13 cellular contexts compared by ENCODE assay signal in the genomic region with DNA sequence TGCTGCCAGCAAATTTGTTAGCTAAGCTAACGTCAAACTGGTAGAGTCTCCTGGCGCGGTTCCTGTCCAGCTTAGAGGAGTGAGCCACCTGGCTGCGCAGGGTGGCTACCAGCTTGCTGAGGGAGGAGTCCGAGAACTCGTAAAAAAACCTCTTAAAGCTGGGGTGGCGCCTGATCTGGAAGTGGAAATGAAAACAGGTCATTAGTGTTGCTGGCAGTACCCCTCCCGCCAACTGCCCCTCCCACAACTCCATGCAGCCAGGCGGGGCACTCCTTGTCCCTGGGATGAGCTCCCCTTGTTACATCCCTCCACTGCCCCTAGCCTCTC. TPM values are rescaled to one million over a fixed set of nuclear protein-coding genes. Genes with fewer than 3 reads are reported as not detected.
DNase-seq lines count a peak whose midpoint lies in the region; ATAC-seq and TF ChIP-seq lines count a peak whose summit lies in the region.
"Had no signal": no experiment of that assay in that cellular context is flagged by ENCODE, and none has a peak within 500 bp of the region (broad histone marks: within the 10 kb centered on the region; RNA-seq: fewer than 3 reads in every experiment).

No MANE protein-coding gene starts in this region.

- H3K4me3 ChIP-seq in thyroid gland (replicated peaks in 1 of 3) = no peak overlapping the region
- H3K4me3 ChIP-seq: esophagus muscularis mucosa, psoas muscle had no signal

- no peak for TF ChIP-seq CTCF in thyroid gland (IDR thresholded peaks at IDR 0.05)

- DNase-seq in DMS79 (lab: John Stamatoyannopoulos, UW) (peak; percentile 77), NCI-H2029 (lab: John Stamatoyannopoulos, UW) (peak; percentile 99), NCI-H748 (lab: John Stamatoyannopoulos, UW; ENCODE audit: unreplicated experiment) (peak; percentile 99), left colon (peak; percentile 81 to 90), thyroid gland (no peak), kidney glomerular epithelial cell (lab: John Stamatoyannopoulos, UW) (no peak), hippocampal formation (lab: John Stamatoyannopoulos, UW) (no peak)
- DNase-seq: psoas muscle; stimulated activated CD4-positive, alpha-beta T cell treated with anti-CD3 and anti-CD28 coated beads, Interleukin-15, amount 100 ng/mL, for 24 hours had no signal

- ATAC-seq in left colon = peak; percentile 87
- no peak for ATAC-seq in HG03175 (IDR thresholded peaks at IDR 0.05; ENCODE audit: unreplicated experiment)
- ATAC-seq: psoas muscle had no signal

- no peaks in the 10 kb centered on the region for H3K27me3 ChIP-seq in thyroid gland
- H3K27me3 ChIP-seq: esophagus muscularis mucosa had no signal

- no peaks in the 10 kb centered on the region for H3K36me3 ChIP-seq in thyroid gland
- H3K36me3 ChIP-seq: esophagus muscularis mucosa had no signal

- no peaks in the 10 kb centered on the region for H3K4me1 ChIP-seq in thyroid gland
- H3K4me1 ChIP-seq: esophagus muscularis mucosa, psoas muscle had no signal

- no peak for TF ChIP-seq POLR2A in thyroid gland (IDR thresholded peaks at IDR 0.05)

- WGBS in thyroid gland, 2 donors = 77 to 83% methylated on average over 9 of the region's 9 CpGs

- intact Hi-C loops in left colon (cut with DNase I, micrococcal nuclease) = no loop called here
- intact Hi-C loops in thyroid gland (cut with DNase I) = no loop called here

- H3K9me3 ChIP-seq in thyroid gland = no peaks in the 10 kb centered on the region
- H3K9me3 ChIP-seq: esophagus muscularis mucosa, psoas muscle had no signal

- H3K27ac ChIP-seq in thyroid gland = no peak overlapping the region
- H3K27ac ChIP-seq: esophagus muscularis mucosa, psoas muscle had no signal

RNA-seq across cellular contexts. Expression of gene BNIP5, which starts 17.3 kb away (rescaled TPM):
- total RNA-seq in left colon (10 to 100 TPM; 11.4 to 14.4 TPM), thyroid gland (not detected)
- total RNA-seq: astrocyte, esophagus muscularis mucosa, LHCN-M2, psoas muscle had no signal

RNA-seq across cellular contexts. Expression of gene PNPLA1, which starts 49.5 kb away (rescaled TPM):
- under 1 TPM; 0.43 to 0.53 TPM for total RNA-seq in left colon
- under 1 TPM in 1 of 4 donors, not detected in 3; 0.11 TPM for total RNA-seq in thyroid gland
- total RNA-seq: astrocyte, LHCN-M2, psoas muscle had no signal

Comparison
In these comparisons a context has a peak if more than half of its experiments do, and no peak if none do; other contexts are left out.
1. DNase-seq: peak in DMS79 (single experiment), NCI-H2029 (single experiment), NCI-H748 (single experiment) and left colon (2 of 2); none in thyroid gland (0 of 2), kidney glomerular epithelial cell (single experiment) and hippocampal formation (0 of 2).
2. RNA of gene BNIP5, which starts 17.3 kb away (total RNA-seq): 11.4 to 14.4 TPM in left colon; not detected in thyroid gland; every median in the first group is over 10 times any median in the second.